Comparison of ENCODE assay signal across 8 cellular contexts in genomic region chr2:165469417-165469816, GRCh38. TPM values are rescaled to one million over a fixed set of nuclear protein-coding genes. Genes with fewer than 3 reads are reported as not detected.
DNase-seq lines count a peak whose midpoint lies in the region; ATAC-seq and TF ChIP-seq lines count a peak whose summit lies in the region.

Gene CSRNP3, plus strand, starts transcription at chr2:165469698. Its CDS starts 125,368 bp downstream, at chr2:165595066.

- H3K9ac ChIP-seq in neural cell (ENCODE audit: low read length): peak within 1 kb of the TSS; percentile 71

- H3K36me3 Mint-ChIP-seq in activated T-cell treated with anti-CD3 and anti-CD28 coated beads, Interleukin-2, amount 50 U/mL, for 24 hours (ENCODE audit: low read depth): no peaks in the 10 kb centered on the region

- TF ChIP-seq CTCF in foreskin keratinocyte (conservative IDR thresholded peaks at IDR 0.05) (no peak), neural cell (IDR thresholded peaks at IDR 0.05; ENCODE audit: poor library complexity, severe bottlenecking) (no peak)

- H3K27me3 ChIP-seq in foreskin keratinocyte (no peaks in the 10 kb centered on the region), neural cell (ENCODE audit: insufficient read depth, low read depth, low read length) (no peaks in the 10 kb centered on the region)

- H3K4me1 ChIP-seq in foreskin keratinocyte: peaks cover 3% of the 10 kb centered on the region

- ATAC-seq in SK-N-SH treated with all-trans-retinoic acid at 6 μM for 48 hours (peak; percentile 100), foreskin keratinocyte (peak; percentile 100)
- ATAC-seq in stimulated activated naive CD8-positive, alpha-beta T cell treated with anti-CD3 and anti-CD28 coated beads, Interleukin-15, Interleukin-2, amounts not matched to agents 100 U/mL and 50 U/mL, for 24 hours: no peak

- H3K79me2 ChIP-seq in neural cell (replicated peaks; ENCODE audit: insufficient read depth, low read length): peaks cover 49% of the 10 kb centered on the region

- no peak for TF ChIP-seq EP300 in neural cell (conservative IDR thresholded peaks at IDR 0.05; ENCODE audit: poor library complexity, severe bottlenecking)

- DNase-seq in HuH-7.5 (ENCODE audit: low spot score) (peak; percentile 29), foreskin keratinocyte (peak; percentile 74 to 89), DMS79 (lab: John Stamatoyannopoulos, UW) (no peak), Kasumi-1 (lab: John Stamatoyannopoulos, UW) (no peak)
- no peak for DNase-seq in activated T-cell treated with anti-CD3 and anti-CD28 coated beads, Interleukin-2, amount 50 U/mL, for 24 hours
- DNase-seq in stimulated activated naive CD8-positive, alpha-beta T cell treated with anti-CD3 and anti-CD28 coated beads, Interleukin-15, Interleukin-2, amounts not matched to agents 100 U/mL and 50 U/mL, for 24 hours: no peak

- H3K9me3 Mint-ChIP-seq in activated T-cell treated with anti-CD3 and anti-CD28 coated beads, Interleukin-2, amount 50 U/mL, for 24 hours: no peaks in the 10 kb centered on the region

- H3K27ac Mint-ChIP-seq in activated T-cell treated with anti-CD3 and anti-CD28 coated beads, Interleukin-2, amount 50 U/mL, for 24 hours: no peak within 1 kb of the TSS

- H3K4me3 Mint-ChIP-seq in activated T-cell treated with anti-CD3 and anti-CD28 coated beads, Interleukin-2, amount 50 U/mL, for 24 hours: no peak within 1 kb of the TSS

- H3K4me2 ChIP-seq in neural cell (ENCODE audit: low read length): peak within 1 kb of the TSS; percentile 84

- H2AFZ ChIP-seq in neural cell (ENCODE audit: low read depth, low read length): peak within 1 kb of the TSS; percentile 27

- TF ChIP-seq RAD21 in neural cell (conservative IDR thresholded peaks at IDR 0.05): no peak

- peak within 1 kb of the TSS; percentile 23 for H3K27ac ChIP-seq in foreskin keratinocyte
- H3K27ac ChIP-seq in neural cell (ENCODE audit: low read length): peak within 1 kb of the TSS; percentile 94

- no peaks in the 10 kb centered on the region for H3K9me2 ChIP-seq in neural cell (ENCODE audit: insufficient read depth, low read length)

- H3K9me3 ChIP-seq in neural cell (ENCODE audit: low read length): no peaks in the 10 kb centered on the region

- H4K20me1 ChIP-seq in neural cell (ENCODE audit: insufficient read depth): no peaks in the 10 kb centered on the region

- H3F3A ChIP-seq in neural cell (ENCODE audit: insufficient read depth, low read length, poor library complexity, severe bottlenecking): peaks cover 4% of the 10 kb centered on the region

- peak within 1 kb of the TSS; percentile 67 for H3K4me3 ChIP-seq in neural cell (ENCODE audit: low read length)

- H3K4me1 Mint-ChIP-seq in activated T-cell treated with anti-CD3 and anti-CD28 coated beads, Interleukin-2, amount 50 U/mL, for 24 hours (ENCODE audit: low read depth): no peaks in the 10 kb centered on the region

- peaks cover 3% of the 10 kb centered on the region for H3K27me3 Mint-ChIP-seq in activated T-cell treated with anti-CD3 and anti-CD28 coated beads, Interleukin-2, amount 50 U/mL, for 24 hours

- H3K36me3 ChIP-seq in neural cell (ENCODE audit: insufficient read depth, low read length): no peaks in the 10 kb centered on the region

TF ChIP-seq in SK-N-SH treated with all-trans-retinoic acid at 6 μM for 48 hours, 23 proteins besides CTCF, POLR2A, EP300 and RAD21 (continues in another document):
- TF ChIP-seq ISL1 (CRISPR knock-in tag; IDR thresholded peaks at IDR 0.05) (no peak), ZFP30 (CRISPR knock-in tag; IDR thresholded peaks at IDR 0.05) (no peak), CREB5 (CRISPR knock-in tag; IDR thresholded peaks at IDR 0.05; ENCODE audit: low read depth) (no peak), CSDC2 (CRISPR knock-in tag; IDR thresholded peaks at IDR 0.05) (no peak), ZC3H10 (CRISPR knock-in tag; IDR thresholded peaks at IDR 0.05) (no peak), CSRNP3 (CRISPR knock-in tag; IDR thresholded peaks at IDR 0.05) (no peak), ZNF8 (CRISPR knock-in tag; IDR thresholded peaks at IDR 0.05) (no peak), ZFP3 (CRISPR knock-in tag; IDR thresholded peaks at IDR 0.05) (no peak), ZNF70 (CRISPR knock-in tag; IDR thresholded peaks at IDR 0.05) (no peak)

TF ChIP-seq in neural cell, 6 proteins besides CTCF, POLR2A, EP300 and RAD21:
- TF ChIP-seq SMC3 (conservative IDR thresholded peaks at IDR 0.05; ENCODE audit: poor library complexity) (no peak), MXI1 (conservative IDR thresholded peaks at IDR 0.05; ENCODE audit: poor library complexity, severe bottlenecking) (peak; percentile 26), EZH2 (IDR thresholded peaks at IDR 0.05; ENCODE audit: borderline replicate concordance, insufficient read depth, low read length, poor library complexity, severe bottlenecking) (no peak), TAF1 (IDR thresholded peaks at IDR 0.05; ENCODE audit: low read depth) (peak; percentile 81), REST (IDR thresholded peaks at IDR 0.05; ENCODE audit: borderline replicate concordance) (peak; percentile 67), POLR2AphosphoS5 (IDR thresholded peaks at IDR 0.05) (peak; percentile 75)

RNA-seq across cellular contexts. Expression of gene CSRNP3, which starts in this region (rescaled TPM):
- 1.0 and 1.5 TPM in 2 replicates for total RNA-seq in foreskin keratinocyte
- polyA plus RNA-seq in foreskin keratinocyte (0.57 TPM in 2 replicates), neural cell (62.7 and 66.6 TPM in 2 replicates)
- polyA minus RNA-seq in neural cell: 347 and 421 TPM in 2 replicates

Comparison
In these comparisons a context has a peak if more than half of its experiments do, and no peak if none do; other contexts are left out.
1. RNA of gene CSRNP3 (polyA plus RNA-seq): 62.7 to 66.6 TPM in neural cell; 0.57 TPM in foreskin keratinocyte; every median in the first group is over 10 times any median in the second.
2. DNase-seq: peak in HuH-7.5 (single experiment) and foreskin keratinocyte (2 of 2); none in DMS79 (single experiment), Kasumi-1 (0 of 2), activated T-cell treated with anti-CD3 and anti-CD28 coated beads, Interleukin-2, amount 50 U/mL, for 24 hours (single experiment) and stimulated activated naive CD8-positive, alpha-beta T cell treated with anti-CD3 and anti-CD28 coated beads, Interleukin-15, Interleukin-2, amounts not matched to agents 100 U/mL and 50 U/mL, for 24 hours (single experiment).